Comparison of ENCODE assay signal across 1 cellular context in the genomic region with DNA sequence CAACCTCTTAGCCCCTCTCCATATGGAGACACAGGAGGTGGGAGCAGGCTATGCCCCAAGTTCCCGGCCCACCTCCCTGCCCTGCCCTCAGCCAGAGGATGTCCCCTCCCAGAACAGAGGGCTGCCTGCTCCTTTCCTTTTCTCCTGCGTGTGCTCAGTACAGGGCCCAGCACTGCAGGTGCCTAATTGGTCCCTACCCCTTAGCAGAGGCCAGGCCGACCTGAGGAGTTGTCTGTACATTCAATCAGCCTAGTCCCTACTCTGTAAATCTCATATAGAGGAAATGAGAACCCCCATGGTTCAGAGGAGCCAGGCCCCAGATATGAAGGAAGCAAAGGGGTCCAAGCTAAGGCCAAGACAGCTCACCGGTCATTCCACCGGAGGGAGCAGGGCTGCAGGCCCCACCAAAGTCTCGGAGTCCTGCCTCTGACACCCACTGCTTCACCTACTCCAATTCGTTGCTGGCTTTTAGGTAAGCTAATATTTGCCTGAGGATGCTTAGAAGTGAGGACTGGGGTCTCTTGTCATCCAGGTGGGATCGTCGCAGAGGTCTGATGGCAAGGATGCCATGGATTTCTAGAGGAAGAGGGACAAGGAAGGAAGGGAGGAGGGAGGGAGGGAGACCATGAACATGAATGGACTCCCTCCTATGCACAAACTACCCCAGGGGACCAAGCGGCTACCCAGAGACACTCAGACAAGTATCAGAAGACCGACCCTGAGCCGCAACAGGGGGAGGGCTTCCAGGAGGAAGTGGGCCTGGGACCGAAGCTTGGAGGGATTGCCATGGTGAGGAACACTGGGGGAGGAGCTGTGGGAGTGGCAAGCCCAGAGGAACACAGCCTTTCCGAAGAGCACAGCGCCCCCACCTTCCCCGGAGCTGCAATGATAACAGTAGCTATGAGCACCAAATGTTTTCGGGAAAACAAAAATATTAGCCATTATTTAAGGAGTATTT.
TF ChIP-seq lines count a peak whose summit lies in the region.

No MANE protein-coding gene starts in this region.

TF ChIP-seq in GM12878, 131 proteins besides CTCF, POLR2A, EP300 and RAD21 (continued from another document):
- TF ChIP-seq, protein P1, sequence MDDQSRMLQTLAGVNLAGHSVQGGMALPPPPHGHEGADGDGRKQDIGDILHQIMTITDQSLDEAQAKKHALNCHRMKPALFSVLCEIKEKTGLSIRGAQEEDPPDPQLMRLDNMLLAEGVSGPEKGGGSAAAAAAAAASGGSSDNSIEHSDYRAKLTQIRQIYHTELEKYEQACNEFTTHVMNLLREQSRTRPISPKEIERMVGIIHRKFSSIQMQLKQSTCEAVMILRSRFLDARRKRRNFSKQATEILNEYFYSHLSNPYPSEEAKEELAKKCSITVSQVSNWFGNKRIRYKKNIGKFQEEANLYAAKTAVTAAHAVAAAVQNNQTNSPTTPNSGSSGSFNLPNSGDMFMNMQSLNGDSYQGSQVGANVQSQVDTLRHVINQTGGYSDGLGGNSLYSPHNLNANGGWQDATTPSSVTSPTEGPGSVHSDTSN (IDR thresholded peaks at IDR 0.05; ENCODE audit: insufficient replicate concordance, low read depth, low read length), result no peak
- TF ChIP-seq MEF2B (IDR thresholded peaks at IDR 0.05; ENCODE audit: partially characterized antibody, poor library complexity, severe bottlenecking) (no peak), RFX5 (IDR thresholded peaks at IDR 0.05; ENCODE audit: low read depth, low read length) (no peak), JUND (IDR thresholded peaks at IDR 0.05; ENCODE audit: low read depth, low read length) (no peak), YY1 (IDR thresholded peaks at IDR 0.05; ENCODE audit: low read depth, low read length) (no peak), SREBF1 (IDR thresholded peaks at IDR 0.05; ENCODE audit: low read length) (no peak), E2F8 (IDR thresholded peaks at IDR 0.05; ENCODE audit: low read depth, partially characterized antibody) (no peak), PKNOX1 (IDR thresholded peaks at IDR 0.05) (no peak), NFIC (IDR thresholded peaks at IDR 0.05; ENCODE audit: low read depth, low read length) (no peak)
